In genomic region chr4:13182136-13182535, GRCh38 we compare ENCODE assay signal across 13 cellular contexts.
"Had no signal": no experiment of that assay in that cellular context is flagged by ENCODE, and none has a peak within 500 bp of the region (broad histone marks: within the 10 kb centered on the region; RNA-seq: fewer than 3 reads in every experiment).

No MANE protein-coding gene starts in this region.

- H3K27me3 ChIP-seq: gastrocnemius medialis, thyroid gland had no signal

- H3K36me3 ChIP-seq: gastrocnemius medialis, thyroid gland had no signal

- DNase-seq: effector memory CD4-positive, alpha-beta T cell; gastrocnemius medialis; immature natural killer cell; kidney; mammary epithelial cell; mucosa of descending colon; naive thymus-derived CD8-positive, alpha-beta T cell; posterior cingulate gyrus; stimulated activated CD4-positive, alpha-beta T cell treated with anti-CD3 and anti-CD28 coated beads, Interleukin-2, amount 100 ng/mL, for 24 hours; stimulated activated CD4-positive, alpha-beta T cell treated with anti-CD3 and anti-CD28 coated beads, Interleukin-4, amount 100 ng/mL, for 4 hours; stimulated activated naive B cell treated with anti-CD40 and anti-IgM and Interleukin-4, amounts not matched to agents 10 μg/mL and 1 μg/mL and 100 μg/mL, for 72 hours; thyroid gland had no signal

- H3K27ac ChIP-seq: gastrocnemius medialis, skin epidermis, thyroid gland had no signal

- H3K4me1 ChIP-seq: gastrocnemius medialis, thyroid gland had no signal

- H3K4me3 ChIP-seq: gastrocnemius medialis, mucosa of descending colon, skin epidermis, thyroid gland had no signal

- H3K9me3 ChIP-seq: gastrocnemius medialis, mucosa of descending colon, thyroid gland had no signal
